Comparison of ENCODE assay signal across 1 cellular context in the genomic region with DNA sequence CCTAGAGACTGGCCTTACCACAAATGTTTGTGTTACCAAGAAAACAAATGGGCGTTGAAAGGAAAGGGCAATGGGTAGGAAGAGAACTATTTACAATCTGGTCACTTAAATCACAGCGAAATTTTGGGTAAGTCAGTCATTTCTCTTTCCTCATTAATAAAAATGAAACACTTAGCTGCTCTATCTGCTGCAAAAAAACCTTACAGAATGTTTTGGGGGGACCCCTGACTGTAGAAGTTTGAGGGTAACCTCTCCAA.
TF ChIP-seq lines count a peak whose summit lies in the region.

No MANE protein-coding gene starts in this region.

TF ChIP-seq in GM12878, 131 proteins besides CTCF, POLR2A, EP300 and RAD21:
- TF ChIP-seq SPI1 (IDR thresholded peaks at IDR 0.05; ENCODE audit: borderline replicate concordance, insufficient read depth, low read depth, low read length), result no peak
- TF ChIP-seq FOXM1 (IDR thresholded peaks at IDR 0.05; ENCODE audit: low read depth, low read length), result no peak
- no peak for TF ChIP-seq EGR1 (IDR thresholded peaks at IDR 0.05; ENCODE audit: borderline replicate concordance in 1 of 2, low read depth in 2 of 2, low read length in 2 of 2)
- TF ChIP-seq, protein P1, sequence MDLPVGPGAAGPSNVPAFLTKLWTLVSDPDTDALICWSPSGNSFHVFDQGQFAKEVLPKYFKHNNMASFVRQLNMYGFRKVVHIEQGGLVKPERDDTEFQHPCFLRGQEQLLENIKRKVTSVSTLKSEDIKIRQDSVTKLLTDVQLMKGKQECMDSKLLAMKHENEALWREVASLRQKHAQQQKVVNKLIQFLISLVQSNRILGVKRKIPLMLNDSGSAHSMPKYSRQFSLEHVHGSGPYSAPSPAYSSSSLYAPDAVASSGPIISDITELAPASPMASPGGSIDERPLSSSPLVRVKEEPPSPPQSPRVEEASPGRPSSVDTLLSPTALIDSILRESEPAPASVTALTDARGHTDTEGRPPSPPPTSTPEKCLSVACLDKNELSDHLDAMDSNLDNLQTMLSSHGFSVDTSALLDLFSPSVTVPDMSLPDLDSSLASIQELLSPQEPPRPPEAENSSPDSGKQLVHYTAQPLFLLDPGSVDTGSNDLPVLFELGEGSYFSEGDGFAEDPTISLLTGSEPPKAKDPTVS (IDR thresholded peaks at IDR 0.05; ENCODE audit: low read depth, low read length), result no peak
- TF ChIP-seq BMI1 (IDR thresholded peaks at IDR 0.05; ENCODE audit: borderline replicate concordance), result no peak
- TF ChIP-seq HDAC6 (IDR thresholded peaks at IDR 0.05; ENCODE audit: unreplicated experiment), result no peak
- TF ChIP-seq ZBED1 (IDR thresholded peaks at IDR 0.05; ENCODE audit: borderline replicate concordance), result no peak
- TF ChIP-seq, protein P2, sequence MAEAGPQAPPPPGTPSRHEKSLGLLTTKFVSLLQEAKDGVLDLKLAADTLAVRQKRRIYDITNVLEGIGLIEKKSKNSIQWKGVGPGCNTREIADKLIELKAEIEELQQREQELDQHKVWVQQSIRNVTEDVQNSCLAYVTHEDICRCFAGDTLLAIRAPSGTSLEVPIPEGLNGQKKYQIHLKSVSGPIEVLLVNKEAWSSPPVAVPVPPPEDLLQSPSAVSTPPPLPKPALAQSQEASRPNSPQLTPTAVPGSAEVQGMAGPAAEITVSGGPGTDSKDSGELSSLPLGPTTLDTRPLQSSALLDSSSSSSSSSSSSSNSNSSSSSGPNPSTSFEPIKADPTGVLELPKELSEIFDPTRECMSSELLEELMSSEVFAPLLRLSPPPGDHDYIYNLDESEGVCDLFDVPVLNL (IDR thresholded peaks at IDR 0.05; ENCODE audit: low read depth, low read length), result no peak
- TF ChIP-seq, protein P3, sequence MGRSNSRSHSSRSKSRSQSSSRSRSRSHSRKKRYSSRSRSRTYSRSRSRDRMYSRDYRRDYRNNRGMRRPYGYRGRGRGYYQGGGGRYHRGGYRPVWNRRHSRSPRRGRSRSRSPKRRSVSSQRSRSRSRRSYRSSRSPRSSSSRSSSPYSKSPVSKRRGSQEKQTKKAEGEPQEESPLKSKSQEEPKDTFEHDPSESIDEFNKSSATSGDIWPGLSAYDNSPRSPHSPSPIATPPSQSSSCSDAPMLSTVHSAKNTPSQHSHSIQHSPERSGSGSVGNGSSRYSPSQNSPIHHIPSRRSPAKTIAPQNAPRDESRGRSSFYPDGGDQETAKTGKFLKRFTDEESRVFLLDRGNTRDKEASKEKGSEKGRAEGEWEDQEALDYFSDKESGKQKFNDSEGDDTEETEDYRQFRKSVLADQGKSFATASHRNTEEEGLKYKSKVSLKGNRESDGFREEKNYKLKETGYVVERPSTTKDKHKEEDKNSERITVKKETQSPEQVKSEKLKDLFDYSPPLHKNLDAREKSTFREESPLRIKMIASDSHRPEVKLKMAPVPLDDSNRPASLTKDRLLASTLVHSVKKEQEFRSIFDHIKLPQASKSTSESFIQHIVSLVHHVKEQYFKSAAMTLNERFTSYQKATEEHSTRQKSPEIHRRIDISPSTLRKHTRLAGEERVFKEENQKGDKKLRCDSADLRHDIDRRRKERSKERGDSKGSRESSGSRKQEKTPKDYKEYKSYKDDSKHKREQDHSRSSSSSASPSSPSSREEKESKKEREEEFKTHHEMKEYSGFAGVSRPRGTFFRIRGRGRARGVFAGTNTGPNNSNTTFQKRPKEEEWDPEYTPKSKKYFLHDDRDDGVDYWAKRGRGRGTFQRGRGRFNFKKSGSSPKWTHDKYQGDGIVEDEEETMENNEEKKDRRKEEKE (IDR thresholded peaks at IDR 0.05), result no peak
- TF ChIP-seq ZZZ3 (IDR thresholded peaks at IDR 0.05; ENCODE audit: control insufficient read depth, insufficient read length, low read depth), result no peak
- no peak for TF ChIP-seq NR2C1 (IDR thresholded peaks at IDR 0.05)
- no peak for TF ChIP-seq MTA3 (IDR thresholded peaks at IDR 0.05; ENCODE audit: borderline replicate concordance, low read length)
- TF ChIP-seq, protein P4, sequence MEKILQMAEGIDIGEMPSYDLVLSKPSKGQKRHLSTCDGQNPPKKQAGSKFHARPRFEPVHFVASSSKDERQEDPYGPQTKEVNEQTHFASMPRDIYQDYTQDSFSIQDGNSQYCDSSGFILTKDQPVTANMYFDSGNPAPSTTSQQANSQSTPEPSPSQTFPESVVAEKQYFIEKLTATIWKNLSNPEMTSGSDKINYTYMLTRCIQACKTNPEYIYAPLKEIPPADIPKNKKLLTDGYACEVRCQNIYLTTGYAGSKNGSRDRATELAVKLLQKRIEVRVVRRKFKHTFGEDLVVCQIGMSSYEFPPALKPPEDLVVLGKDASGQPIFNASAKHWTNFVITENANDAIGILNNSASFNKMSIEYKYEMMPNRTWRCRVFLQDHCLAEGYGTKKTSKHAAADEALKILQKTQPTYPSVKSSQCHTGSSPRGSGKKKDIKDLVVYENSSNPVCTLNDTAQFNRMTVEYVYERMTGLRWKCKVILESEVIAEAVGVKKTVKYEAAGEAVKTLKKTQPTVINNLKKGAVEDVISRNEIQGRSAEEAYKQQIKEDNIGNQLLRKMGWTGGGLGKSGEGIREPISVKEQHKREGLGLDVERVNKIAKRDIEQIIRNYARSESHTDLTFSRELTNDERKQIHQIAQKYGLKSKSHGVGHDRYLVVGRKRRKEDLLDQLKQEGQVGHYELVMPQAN (conservative IDR thresholded peaks at IDR 0.05), result no peak
- TF ChIP-seq IKZF1 (conservative IDR thresholded peaks at IDR 0.05), result no peak
- TF ChIP-seq, protein P5, sequence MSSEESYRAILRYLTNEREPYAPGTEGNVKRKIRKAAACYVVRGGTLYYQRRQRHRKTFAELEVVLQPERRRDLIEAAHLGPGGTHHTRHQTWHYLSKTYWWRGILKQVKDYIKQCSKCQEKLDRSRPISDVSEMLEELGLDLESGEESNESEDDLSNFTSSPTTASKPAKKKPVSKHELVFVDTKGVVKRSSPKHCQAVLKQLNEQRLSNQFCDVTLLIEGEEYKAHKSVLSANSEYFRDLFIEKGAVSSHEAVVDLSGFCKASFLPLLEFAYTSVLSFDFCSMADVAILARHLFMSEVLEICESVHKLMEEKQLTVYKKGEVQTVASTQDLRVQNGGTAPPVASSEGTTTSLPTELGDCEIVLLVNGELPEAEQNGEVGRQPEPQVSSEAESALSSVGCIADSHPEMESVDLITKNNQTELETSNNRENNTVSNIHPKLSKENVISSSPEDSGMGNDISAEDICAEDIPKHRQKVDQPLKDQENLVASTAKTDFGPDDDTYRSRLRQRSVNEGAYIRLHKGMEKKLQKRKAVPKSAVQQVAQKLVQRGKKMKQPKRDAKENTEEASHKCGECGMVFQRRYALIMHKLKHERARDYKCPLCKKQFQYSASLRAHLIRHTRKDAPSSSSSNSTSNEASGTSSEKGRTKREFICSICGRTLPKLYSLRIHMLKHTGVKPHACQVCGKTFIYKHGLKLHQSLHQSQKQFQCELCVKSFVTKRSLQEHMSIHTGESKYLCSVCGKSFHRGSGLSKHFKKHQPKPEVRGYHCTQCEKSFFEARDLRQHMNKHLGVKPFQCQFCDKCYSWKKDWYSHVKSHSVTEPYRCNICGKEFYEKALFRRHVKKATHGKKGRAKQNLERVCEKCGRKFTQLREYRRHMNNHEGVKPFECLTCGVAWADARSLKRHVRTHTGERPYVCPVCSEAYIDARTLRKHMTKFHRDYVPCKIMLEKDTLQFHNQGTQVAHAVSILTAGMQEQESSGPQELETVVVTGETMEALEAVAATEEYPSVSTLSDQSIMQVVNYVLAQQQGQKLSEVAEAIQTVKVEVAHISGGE (CRISPR knock-in tag; IDR thresholded peaks at IDR 0.05), result no peak
- no peak for TF ChIP-seq YBX1 (IDR thresholded peaks at IDR 0.05)
- TF ChIP-seq, protein P6, sequence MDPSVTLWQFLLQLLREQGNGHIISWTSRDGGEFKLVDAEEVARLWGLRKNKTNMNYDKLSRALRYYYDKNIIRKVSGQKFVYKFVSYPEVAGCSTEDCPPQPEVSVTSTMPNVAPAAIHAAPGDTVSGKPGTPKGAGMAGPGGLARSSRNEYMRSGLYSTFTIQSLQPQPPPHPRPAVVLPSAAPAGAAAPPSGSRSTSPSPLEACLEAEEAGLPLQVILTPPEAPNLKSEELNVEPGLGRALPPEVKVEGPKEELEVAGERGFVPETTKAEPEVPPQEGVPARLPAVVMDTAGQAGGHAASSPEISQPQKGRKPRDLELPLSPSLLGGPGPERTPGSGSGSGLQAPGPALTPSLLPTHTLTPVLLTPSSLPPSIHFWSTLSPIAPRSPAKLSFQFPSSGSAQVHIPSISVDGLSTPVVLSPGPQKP (IDR thresholded peaks at IDR 0.05; ENCODE audit: low read depth, low read length), result no peak
- no peak for TF ChIP-seq FOXK2 (IDR thresholded peaks at IDR 0.05)
TF ChIP-seq in GM12878: peak in this region for 0.
